34 cellular contexts compared by ENCODE assay signal in genomic region chr1:21143752-21144151, GRCh38.
"Had no signal": no experiment of that assay in that cellular context is flagged by ENCODE, and none has a peak within 500 bp of the region (broad histone marks: within the 10 kb centered on the region; RNA-seq: fewer than 3 reads in every experiment).

No MANE protein-coding gene starts in this region.

- H3K27ac ChIP-seq: KMS-11 had no signal

- H3K9ac ChIP-seq: KMS-11 had no signal

- H3K4me3 ChIP-seq: MG63 had no signal

- H3K27me3 ChIP-seq: MG63 had no signal

- DNase-seq: Karpas-422, Kasumi-1, KG1, MG63, MM.1S, NCI-H1048, NCI-H1092, NCI-H1092 treated with DMSO at 0.1 percent for 48 hours, NCI-H1105, NCI-H1105 treated with DMSO at 0.1 percent for 48 hours, NCI-H1417, NCI-H1417 treated with DMSO at 0.1 percent for 48 hours, NCI-H1436, NCI-H1436 treated with DMSO at 0.1 percent for 48 hours, NCI-H146, NCI-H1694, NCI-H1694 treated with DMSO at 0.1 percent for 48 hours, NCI-H187, NCI-H187 treated with DMSO at 0.1 percent for 48 hours, NCI-H1930, NCI-H2029, NCI-H2029 treated with DMSO at 0.1 percent for 48 hours, NCI-H2081, NCI-H2081 treated with DMSO at 0.1 percent for 48 hours, NCI-H2107, NCI-H2171, NCI-H2171 treated with DMSO at 0.1 percent for 48 hours, NCI-H2227 treated with DMSO at 0.1 percent for 48 hours, NCI-H226, NCI-H345, NCI-H446, NCI-H446 treated with DMSO at 0.1 percent for 48 hours, NCI-H510A had no signal

- H3K9me3 ChIP-seq: MG63 had no signal

- H3K4me2 ChIP-seq: KMS-11 had no signal
